8 cellular contexts compared by ENCODE assay signal in the genomic region with DNA sequence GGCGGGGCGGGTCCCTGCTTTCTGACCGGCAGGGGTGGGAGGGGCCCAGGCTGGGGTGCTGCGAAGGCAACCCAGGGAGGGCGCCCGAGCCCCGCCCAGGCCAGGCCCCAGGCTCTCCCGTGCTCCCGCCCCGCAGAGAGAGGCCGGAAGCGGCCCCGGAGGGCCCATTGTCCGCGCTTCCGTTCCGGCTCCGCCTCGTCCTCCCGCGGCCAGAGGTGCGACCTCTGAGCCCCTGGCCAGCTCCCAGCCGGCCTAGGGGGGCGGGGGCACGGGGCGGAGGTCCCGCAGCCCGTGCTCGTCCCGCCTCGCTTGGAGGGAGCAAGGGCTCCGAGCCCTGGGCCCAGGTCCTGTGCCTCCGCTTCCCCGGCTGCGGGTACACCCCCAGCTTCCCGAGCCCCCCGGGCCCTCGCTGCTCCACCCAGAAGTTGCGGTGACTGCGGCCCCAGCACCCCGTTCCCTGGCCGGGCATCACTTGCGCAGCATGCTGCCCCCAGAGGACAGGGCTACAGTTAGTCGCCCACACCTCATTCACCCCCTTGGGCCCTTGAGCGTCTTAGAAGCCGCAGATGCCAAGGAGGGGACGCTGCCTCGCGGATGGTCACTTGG. TPM values are rescaled to one million over a fixed set of nuclear protein-coding genes. Genes with fewer than 3 reads are reported as not detected.
A peak's percentile ranks its signal among the peaks of the same experiment; 100 is the strongest.
DNase-seq lines count a peak whose midpoint lies in the region; ATAC-seq, FAIRE-seq and TF ChIP-seq lines count a peak whose summit lies in the region.

No MANE protein-coding gene starts in this region.

- peak overlapping the region; percentile 46 for H3K4me3 ChIP-seq in AG09309 (ENCODE audit: control insufficient read depth, low read depth, low read length)
- H3K4me3 ChIP-seq in endodermal cell (ENCODE audit: low read length): peak overlapping the region; percentile 85

- WGBS in endodermal cell (ENCODE audit: insufficient coverage in 1 of 2, insufficient read length in 1 of 2), 2 experiments: 3% methylated on average over 18 to 49 of the region's 49 CpGs

- H3K4me3 Mint-ChIP-seq in activated CD8-positive, alpha-beta T cell treated with anti-CD3 and anti-CD28 coated beads for 36 hours: peak overlapping the region; percentile 96
- H3K4me3 Mint-ChIP-seq in endodermal cell: peak overlapping the region; percentile 77
- peak overlapping the region; percentile 85 for H3K4me3 Mint-ChIP-seq in mesothelial cell of epicardium
- H3K4me3 Mint-ChIP-seq in stimulated activated effector memory CD8-positive, alpha-beta T cell treated with anti-CD3 and anti-CD28 coated beads, Interleukin-12 subunit alpha, Interleukin-12 subunit beta, amount 100 ng/mL, for 72 hours: peak overlapping the region; percentile 86

- peak; percentile 65 for FAIRE-seq in GM18507 (lab: Jason Lieb, UNC)

- no peaks in the 10 kb centered on the region for H3K4me1 ChIP-seq in endodermal cell (ENCODE audit: control insufficient read depth, insufficient read depth, low read length)

- no peaks in the 10 kb centered on the region for H3K27me3 Mint-ChIP-seq in activated CD8-positive, alpha-beta T cell treated with anti-CD3 and anti-CD28 coated beads for 36 hours
- no peaks in the 10 kb centered on the region for H3K27me3 Mint-ChIP-seq in endodermal cell (ENCODE audit: insufficient read depth)
- H3K27me3 Mint-ChIP-seq in mesothelial cell of epicardium (ENCODE audit: low read depth): no peaks in the 10 kb centered on the region

- ATAC-seq in HG02938 (IDR thresholded peaks at IDR 0.05; ENCODE audit: unreplicated experiment): peak; percentile 74
- ATAC-seq in activated CD8-positive, alpha-beta T cell treated with anti-CD3 and anti-CD28 coated beads for 36 hours: peak; percentile 93
- peak; percentile 97 for ATAC-seq in stimulated activated effector memory CD8-positive, alpha-beta T cell treated with anti-CD3 and anti-CD28 coated beads, Interleukin-12 subunit alpha, Interleukin-12 subunit beta, amount 100 ng/mL, for 72 hours

- no peaks in the 10 kb centered on the region for H3K9me3 ChIP-seq in endodermal cell (ENCODE audit: control insufficient read depth, low read length)

- no peaks in the 10 kb centered on the region for H3K36me3 Mint-ChIP-seq in activated CD8-positive, alpha-beta T cell treated with anti-CD3 and anti-CD28 coated beads for 36 hours (ENCODE audit: low read depth)
- H3K36me3 Mint-ChIP-seq in endodermal cell (ENCODE audit: low read depth): no peaks in the 10 kb centered on the region
- no peaks in the 10 kb centered on the region for H3K36me3 Mint-ChIP-seq in mesothelial cell of epicardium
- no peaks in the 10 kb centered on the region for H3K36me3 Mint-ChIP-seq in stimulated activated effector memory CD8-positive, alpha-beta T cell treated with anti-CD3 and anti-CD28 coated beads, Interleukin-12 subunit alpha, Interleukin-12 subunit beta, amount 100 ng/mL, for 72 hours

- peak overlapping the region; percentile 84 for H3K27ac Mint-ChIP-seq in activated CD8-positive, alpha-beta T cell treated with anti-CD3 and anti-CD28 coated beads for 36 hours
- peak overlapping the region; percentile 98 for H3K27ac Mint-ChIP-seq in endodermal cell
- H3K27ac Mint-ChIP-seq in mesothelial cell of epicardium: peak overlapping the region; percentile 95
- H3K27ac Mint-ChIP-seq in stimulated activated effector memory CD8-positive, alpha-beta T cell treated with anti-CD3 and anti-CD28 coated beads, Interleukin-12 subunit alpha, Interleukin-12 subunit beta, amount 100 ng/mL, for 72 hours: peak overlapping the region; percentile 93

- peak overlapping the region; percentile 64 for H3K9ac ChIP-seq in endodermal cell (ENCODE audit: extremely low read depth, low read length, poor library complexity, severe bottlenecking)

- POLR2A ChIA-PET in activated CD8-positive, alpha-beta T cell treated with anti-CD3 and anti-CD28 coated beads for 36 hours (lab: Charles Lee): interaction anchor here (0.7 to 1.0 kb wide), 3 partner anchors 68 to 311 kb away, joined by 3 read pairs; no protein-coding TSS in a partner anchor

- intact Hi-C loops in activated CD8-positive, alpha-beta T cell treated with anti-CD3 and anti-CD28 coated beads for 36 hours (cut with micrococcal nuclease): loop anchor here (5.0 kb wide), 2 partner anchors 200 to 305 kb away; no protein-coding TSS in a partner anchor

- TF ChIP-seq CTCF in AG09309 (IDR thresholded peaks at IDR 0.05; ENCODE audit: control insufficient read depth, insufficient read depth, low read depth, low read length, missing control alignments) (no peak), endodermal cell (conservative IDR thresholded peaks at IDR 0.05) (no peak), mesothelial cell of epicardium (IDR thresholded peaks at IDR 0.05; ENCODE audit: unreplicated experiment) (no peak)
- TF ChIP-seq CTCF in activated CD8-positive, alpha-beta T cell treated with anti-CD3 and anti-CD28 coated beads for 36 hours (IDR thresholded peaks at IDR 0.05): peak; percentile 22

- H3K4me1 Mint-ChIP-seq in activated CD8-positive, alpha-beta T cell treated with anti-CD3 and anti-CD28 coated beads for 36 hours (ENCODE audit: low read depth): peaks cover 17% of the 10 kb centered on the region
- H3K4me1 Mint-ChIP-seq in endodermal cell (peaks cover 16% of the 10 kb centered on the region), mesothelial cell of epicardium (peaks cover 30% of the 10 kb centered on the region)
- peaks cover 20% of the 10 kb centered on the region for H3K4me1 Mint-ChIP-seq in stimulated activated effector memory CD8-positive, alpha-beta T cell treated with anti-CD3 and anti-CD28 coated beads, Interleukin-12 subunit alpha, Interleukin-12 subunit beta, amount 100 ng/mL, for 72 hours

- CTCF ChIA-PET in activated CD8-positive, alpha-beta T cell treated with anti-CD3 and anti-CD28 coated beads for 36 hours (lab: Charles Lee): interaction anchor here (0.7 to 4.2 kb wide), 14 partner anchors 9 to 485 kb away, joined by 3 to 29 read pairs (median 4); a partner anchor contains a TSS

- peak overlapping the region; percentile 71 for H3K27ac ChIP-seq in endodermal cell (ENCODE audit: low read depth, low read length)

- no peaks in the 10 kb centered on the region for H3K27me3 ChIP-seq in endodermal cell (ENCODE audit: control insufficient read depth, insufficient read depth, low read length, poor library complexity, severe bottlenecking)

- DNase-seq in AG09309 (ENCODE audit: low read depth) (no peak), GM18507 (ENCODE audit: extremely low spot score, insufficient read length, low read depth) (peak; percentile 89), NCI-H2171 treated with DMSO at 0.1 percent for 48 hours (lab: John Stamatoyannopoulos, UW) (peak; percentile 97), endodermal cell (peak; percentile 96), mesothelial cell of epicardium (ENCODE audit: low spot score in 2 of 2, unreplicated experiment in 2 of 2) (peak in 1 of 2 experiments; percentile 56)
- peak; percentile 86 for DNase-seq in activated CD8-positive, alpha-beta T cell treated with anti-CD3 and anti-CD28 coated beads for 36 hours
- DNase-seq in stimulated activated effector memory CD8-positive, alpha-beta T cell treated with anti-CD3 and anti-CD28 coated beads, Interleukin-12 subunit alpha, Interleukin-12 subunit beta, amount 100 ng/mL, for 72 hours (ENCODE audit: low spot score in 2 of 2): peak; percentile 71 to 86

- no peaks in the 10 kb centered on the region for H3K36me3 ChIP-seq in endodermal cell (ENCODE audit: control insufficient read depth, insufficient read depth, low read length)

- no peaks in the 10 kb centered on the region for H3K9me3 Mint-ChIP-seq in activated CD8-positive, alpha-beta T cell treated with anti-CD3 and anti-CD28 coated beads for 36 hours
- H3K9me3 Mint-ChIP-seq in endodermal cell (no peaks in the 10 kb centered on the region), mesothelial cell of epicardium (no peaks in the 10 kb centered on the region)
- H3K9me3 Mint-ChIP-seq in stimulated activated effector memory CD8-positive, alpha-beta T cell treated with anti-CD3 and anti-CD28 coated beads, Interleukin-12 subunit alpha, Interleukin-12 subunit beta, amount 100 ng/mL, for 72 hours: no peaks in the 10 kb centered on the region

RNA-seq across cellular contexts. Expression of a gene that starts 20.4 kb away (rescaled TPM):
- total RNA-seq in activated CD8-positive, alpha-beta T cell treated with anti-CD3 and anti-CD28 coated beads for 36 hours: 10 to 100 TPM; 10.7 to 12.5 TPM
- total RNA-seq in endodermal cell (10 to 100 TPM; 73.1 to 83.2 TPM), mesothelial cell of epicardium (53.9 to 60.6 TPM (median 54.7 TPM) in 3 replicates)
- polyA plus RNA-seq in endodermal cell (2013, experiment 1 of 2): 58.8 TPM
- polyA plus RNA-seq in endodermal cell (2013, experiment 2 of 2): 68.1 TPM
